ENCODE assay signal across 17 cellular contexts in genomic region chr10:59073456-59074053, GRCh38.
"Had no signal": no experiment of that assay in that cellular context is flagged by ENCODE, and none has a peak within 500 bp of the region (broad histone marks: within the 10 kb centered on the region; RNA-seq: fewer than 3 reads in every experiment).

No MANE protein-coding gene starts in this region.

- DNase-seq: activated CD4-positive, alpha-beta T cell treated with anti-CD3 and anti-CD28 coated beads, Interleukin-2, amount 10 ng/mL, durations not matched to agents 7 days and 5 days; activated CD4-positive, CD25-positive, alpha-beta regulatory T cell; activated CD8-positive, alpha-beta memory T cell treated with anti-CD3 and anti-CD28 coated beads, Interleukin-2, amount 50 U/mL, for 48 hours; activated gamma-delta T cell treated with Interleukin-2 at 50 U/mL for 16 hours; amniotic stem cell; cortex of kidney; effector CD8-positive, alpha-beta T cell; foreskin fibroblast; hypothalamus; midbrain; naive B cell; ovary; stimulated activated CD4-positive, alpha-beta T cell treated with anti-CD3 and anti-CD28 coated beads, Interleukin-12 subunit alpha, Interleukin-12 subunit beta, amount 100 ng/mL, for 4 hours; stimulated activated CD4-positive, alpha-beta T cell treated with anti-CD3 and anti-CD28 coated beads, Interleukin-2, amount 100 ng/mL, for 24 hours; stomach; testis; upper lobe of left lung had no signal
